Comparison of ENCODE assay signal across 15 cellular contexts in genomic region chr11:126512741-126513715, GRCh38.
DNase-seq lines count a peak whose midpoint lies in the region; TF ChIP-seq lines count a peak whose summit lies in the region.
"Had no signal": no experiment of that assay in that cellular context is flagged by ENCODE, and none has a peak within 500 bp of the region (broad histone marks: within the 10 kb centered on the region; RNA-seq: fewer than 3 reads in every experiment).

No MANE protein-coding gene starts in this region.

- no peaks in the 10 kb centered on the region for H3K9me3 ChIP-seq in BE2C
- H3K9me3 ChIP-seq in trophoblast cell (ENCODE audit: insufficient read depth, low read depth, low read length): no peaks in the 10 kb centered on the region
- H3K9me3 ChIP-seq: Caco-2, HAP-1 had no signal

- H3K23ac ChIP-seq in trophoblast cell (ENCODE audit: low read length): no peak overlapping the region

- no peak overlapping the region for H3K14ac ChIP-seq in trophoblast cell (ENCODE audit: low read length)

- no peaks in the 10 kb centered on the region for H3K9me3 Mint-ChIP-seq in chondrocyte (ENCODE audit: low read depth)

- H2BK12ac ChIP-seq in trophoblast cell (ENCODE audit: low read length): no peak overlapping the region

- H3K27me3 Mint-ChIP-seq in chondrocyte (ENCODE audit: low read depth): peaks cover 15% of the 10 kb centered on the region

- no peaks in the 10 kb centered on the region for H3K79me1 ChIP-seq in trophoblast cell (ENCODE audit: low read length)

- peak; percentile 75 for DNase-seq in BE2C
- peak; percentile 6 for DNase-seq in EH (ENCODE audit: low read depth)
- peak; percentile 79 for DNase-seq in chondrocyte (ENCODE audit: low spot score)
- DNase-seq in trophoblast cell: no peak
- DNase-seq in ecto neural progenitor cell (ENCODE audit: low spot score): no peak
- no peak for DNase-seq in kidney tubule cell (ENCODE audit: low spot score)
- no peak for DNase-seq in NCI-H446 treated with DMSO at 0.1 percent for 48 hours (lab: John Stamatoyannopoulos, UW)
- DNase-seq in H7: no peak
- DNase-seq: 8988T; Caco-2; CD8-positive, alpha-beta memory T cell; DMS53; GOT3 had no signal

- H2BK5ac ChIP-seq in trophoblast cell (ENCODE audit: low read depth, low read length, poor library complexity): no peak overlapping the region

- no peaks in the 10 kb centered on the region for H3K27me3 ChIP-seq in BE2C
- no peaks in the 10 kb centered on the region for H3K27me3 ChIP-seq in trophoblast cell (ENCODE audit: insufficient read depth, low read length)
- H3K27me3 ChIP-seq in H7 (ENCODE audit: control insufficient read depth, insufficient read depth, low read length): no peaks in the 10 kb centered on the region

- H3K27ac Mint-ChIP-seq in chondrocyte (ENCODE audit: unreplicated experiment): no peak overlapping the region
- H3K27ac Mint-ChIP-seq: CD8-positive, alpha-beta memory T cell had no signal

- no peak overlapping the region for H3K4ac ChIP-seq in trophoblast cell (ENCODE audit: low read depth, low read length)

- no peaks in the 10 kb centered on the region for H3K36me3 Mint-ChIP-seq in chondrocyte (ENCODE audit: low read depth)
- H3K36me3 Mint-ChIP-seq: CD8-positive, alpha-beta memory T cell had no signal

- H4K8ac ChIP-seq in trophoblast cell (ENCODE audit: low read depth, low read length): no peak overlapping the region

- H2AFZ ChIP-seq in trophoblast cell (ENCODE audit: insufficient read depth, low read length, poor library complexity): no peak overlapping the region

- H3K36me3 ChIP-seq in BE2C (no peaks in the 10 kb centered on the region), trophoblast cell (ENCODE audit: control insufficient read depth in 1 of 2, insufficient read depth in 2 of 2, low read length in 2 of 2) (no peaks in the 10 kb centered on the region), H7 (replicated peaks; ENCODE audit: control insufficient read depth, insufficient read depth, low read length) (no peaks in the 10 kb centered on the region)
- H3K36me3 ChIP-seq: HAP-1 had no signal

- H3K9ac ChIP-seq in trophoblast cell (ENCODE audit: low read length): no peak overlapping the region

- no peak overlapping the region for H4K12ac ChIP-seq in trophoblast cell (ENCODE audit: low read depth, low read length)

- H2BK120ac ChIP-seq in trophoblast cell (ENCODE audit: insufficient read depth, low read length, poor library complexity): no peak overlapping the region

- no CpG with 5 or more reads among the region's 11 CpGs for WGBS in trophoblast cell (ENCODE audit: extremely low coverage, insufficient coverage, insufficient read length)

- no peak overlapping the region for H2AK5ac ChIP-seq in trophoblast cell (ENCODE audit: low read length)

- H3K27ac ChIP-seq in trophoblast cell (ENCODE audit: low read depth, low read length): no peak overlapping the region

- peaks cover 40% of the 10 kb centered on the region for H3K4me1 ChIP-seq in BE2C
- no peaks in the 10 kb centered on the region for H3K4me1 ChIP-seq in trophoblast cell (ENCODE audit: control insufficient read depth in 1 of 2, insufficient read depth in 2 of 2, low read length in 2 of 2)
- H3K4me1 ChIP-seq: Caco-2, HAP-1 had no signal

- no peak overlapping the region for H3K4me3 ChIP-seq in BE2C (ENCODE audit: low read depth, low read length)
- H3K4me3 ChIP-seq in trophoblast cell (ENCODE audit: low read depth, low read length): peak overlapping the region; percentile 17
- H3K4me3 ChIP-seq in H7 (ENCODE audit: insufficient read depth, low read depth, low read length): no peak overlapping the region
- H3K4me3 ChIP-seq: GM12878, HAP-1 had no signal

- no peaks in the 10 kb centered on the region for H3K79me2 ChIP-seq in trophoblast cell (ENCODE audit: control insufficient read depth, insufficient read depth, low read length, poor library complexity)

- H3K4me1 Mint-ChIP-seq in chondrocyte (ENCODE audit: low read depth): no peaks in the 10 kb centered on the region
- H3K4me1 Mint-ChIP-seq: CD8-positive, alpha-beta memory T cell had no signal

- no peak overlapping the region for H3K4me2 ChIP-seq in trophoblast cell (ENCODE audit: low read length)

- TF ChIP-seq CTCF in BE2C (IDR thresholded peaks at IDR 0.05; ENCODE audit: low read depth, low read length) (no peak), chondrocyte (IDR thresholded peaks at IDR 0.05) (no peak)

- H3K4me3 Mint-ChIP-seq in chondrocyte (ENCODE audit: unreplicated experiment): no peak overlapping the region
- H3K4me3 Mint-ChIP-seq: CD8-positive, alpha-beta memory T cell had no signal

- H3K18ac ChIP-seq in trophoblast cell (ENCODE audit: low read length): no peak overlapping the region

- no peak overlapping the region for H4K91ac ChIP-seq in trophoblast cell (ENCODE audit: low read depth, low read length)

Comparison
In these comparisons a context has a peak if more than half of its experiments do, and no peak if none do; other contexts are left out.
1. DNase-seq: peak in BE2C (single experiment), EH (single experiment) and chondrocyte (single experiment); none in trophoblast cell (0 of 2), ecto neural progenitor cell (single experiment), kidney tubule cell (single experiment), NCI-H446 treated with DMSO at 0.1 percent for 48 hours (single experiment) and H7 (single experiment).